ENCODE assay signal across 8 cellular contexts in the genomic region with DNA sequence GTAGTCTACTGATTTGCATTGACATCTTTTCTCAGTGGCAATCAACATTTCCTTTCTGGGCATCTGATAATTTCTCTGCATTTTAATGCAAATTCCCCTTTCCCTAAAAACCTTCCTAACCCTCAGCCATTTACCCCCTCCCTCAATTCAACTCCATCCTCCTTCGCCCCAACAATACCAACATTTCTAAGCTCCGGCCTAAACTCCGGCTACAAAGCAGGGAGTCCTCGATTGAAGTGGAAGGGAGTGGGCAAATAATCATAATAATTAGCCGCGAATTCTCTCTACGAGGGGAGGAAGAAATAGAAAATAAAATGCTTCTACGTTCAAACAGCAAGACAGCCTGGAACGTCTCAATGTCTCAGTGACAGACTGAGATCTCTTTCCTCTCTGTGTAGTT. TPM values are rescaled to one million over a fixed set of nuclear protein-coding genes. Genes with fewer than 3 reads are reported as not detected.
DNase-seq lines count a peak whose midpoint lies in the region; ATAC-seq and TF ChIP-seq lines count a peak whose summit lies in the region.

No MANE protein-coding gene starts in this region.

- peaks cover 68% of the 10 kb centered on the region for H3K27me3 Mint-ChIP-seq in CD4-positive, CD25-positive, alpha-beta regulatory T cell
- H3K27me3 Mint-ChIP-seq in natural killer cell (ENCODE audit: low read depth in 2 of 2), result peaks cover 54 to 60% of the 10 kb centered on the region in 2 donors

- peak overlapping the region; percentile 82 to 86 (median 84) for H3K4me3 Mint-ChIP-seq in CD4-positive, CD25-positive, alpha-beta regulatory T cell
- H3K4me3 Mint-ChIP-seq in natural killer cell, result peak overlapping the region; percentile 86

- DNase-seq in CD4-positive, CD25-positive, alpha-beta regulatory T cell, result no peak
- DNase-seq in Jurkat, Clone E6-1 (ENCODE audit: low read depth, low spot score), result no peak
- no peak for DNase-seq in caudate nucleus (lab: John Stamatoyannopoulos, UW)
- no peak for DNase-seq in natural killer cell
- DNase-seq in erythroblast (lab: John Stamatoyannopoulos, UW), result no peak
- no peak for DNase-seq in omental fat pad (ENCODE audit: low spot score)

- H3K9me3 Mint-ChIP-seq in CD4-positive, CD25-positive, alpha-beta regulatory T cell, result peaks cover 0 to 7% (median 0%) of the 10 kb centered on the region in 7 donors
- H3K9me3 Mint-ChIP-seq in natural killer cell, result no peaks in the 10 kb centered on the region

- no peak for TF ChIP-seq CTCF in natural killer cell (IDR thresholded peaks at IDR 0.05)
- no peak for TF ChIP-seq CTCF in omental fat pad (IDR thresholded peaks at IDR 0.05)

- H3K36me3 Mint-ChIP-seq in CD4-positive, CD25-positive, alpha-beta regulatory T cell, result no peaks in the 10 kb centered on the region
- no peaks in the 10 kb centered on the region for H3K36me3 Mint-ChIP-seq in natural killer cell

- no peak for ATAC-seq in CD4-positive, CD25-positive, alpha-beta regulatory T cell (ENCODE audit: low read depth in 2 of 2)
- ATAC-seq in natural killer cell, result no peak
- no peak for ATAC-seq in GM21423 (IDR thresholded peaks at IDR 0.05; ENCODE audit: unreplicated experiment)
- ATAC-seq in GM18861 (IDR thresholded peaks at IDR 0.05; ENCODE audit: unreplicated experiment), result no peak
- ATAC-seq in omental fat pad (ENCODE audit: low FRiP score), result no peak

- no peaks in the 10 kb centered on the region for H3K36me3 ChIP-seq in CD4-positive, CD25-positive, alpha-beta regulatory T cell (ENCODE audit: control insufficient read depth, insufficient read depth, low read length)

- peaks cover 41% of the 10 kb centered on the region for H3K27me3 ChIP-seq in CD4-positive, CD25-positive, alpha-beta regulatory T cell (ENCODE audit: control insufficient read depth, insufficient read depth, low read length)

- H3K4me3 ChIP-seq in CD4-positive, CD25-positive, alpha-beta regulatory T cell (ENCODE audit: low read depth, low read length), result no peak overlapping the region
- H3K4me3 ChIP-seq in Jurkat, Clone E6-1 (ENCODE audit: low read length), result peak overlapping the region; percentile 87

- no peaks in the 10 kb centered on the region for H3K9me3 ChIP-seq in CD4-positive, CD25-positive, alpha-beta regulatory T cell (ENCODE audit: control insufficient read depth in 2 of 2, low read length in 2 of 2)

- H3K27ac ChIP-seq in CD4-positive, CD25-positive, alpha-beta regulatory T cell (ENCODE audit: insufficient read depth, low read length, poor library complexity, severe bottlenecking), result no peak overlapping the region
- H3K27ac ChIP-seq in caudate nucleus (ENCODE audit: low read depth, low read length), result peak overlapping the region; percentile 41

- no peak for TF ChIP-seq POLR2A in erythroblast (IDR thresholded peaks at IDR 0.05; ENCODE audit: low read length)

- H3K4me1 Mint-ChIP-seq in CD4-positive, CD25-positive, alpha-beta regulatory T cell, result peaks cover 6 to 37% (median 11%) of the 10 kb centered on the region in 4 donors
- peaks cover 10 to 41% of the 10 kb centered on the region in 2 donors for H3K4me1 Mint-ChIP-seq in natural killer cell

- intact Hi-C loops in natural killer cell (cut with micrococcal nuclease), result no loop called here

- H3K4me1 ChIP-seq in CD4-positive, CD25-positive, alpha-beta regulatory T cell (ENCODE audit: control insufficient read depth, insufficient read depth, low read length, poor library complexity, severe bottlenecking), result peaks cover 46% of the 10 kb centered on the region

- peak overlapping the region in 1 of 3 donors; percentile 53 for H3K27ac Mint-ChIP-seq in CD4-positive, CD25-positive, alpha-beta regulatory T cell
- peak overlapping the region in 1 of 2 donors; percentile 49 for H3K27ac Mint-ChIP-seq in natural killer cell

RNA-seq across cellular contexts. Expression of a gene that starts 4.6 kb away (rescaled TPM):
- 2.0 TPM for total RNA-seq in CD4-positive, CD25-positive, alpha-beta regulatory T cell
- under 1 TPM in 3 of 4 donors, not detected in 1; 0.17 to 0.42 (median 0.18) TPM for polyA plus RNA-seq in CD4-positive, CD25-positive, alpha-beta regulatory T cell
- polyA plus RNA-seq in Jurkat, Clone E6-1 (2012; ENCODE audit: insufficient read depth, insufficient read length), result 21.1 TPM
- 1 to 10 TPM; 2.6 to 3.5 (median 3.0) TPM for total RNA-seq in natural killer cell
- 1 to 10 TPM in 2 of 4 donors, under 1 TPM in 2; 0.28 to 5.0 (median 1.1) TPM for total RNA-seq in omental fat pad
